Comparison of ENCODE assay signal across 21 cellular contexts in genomic region chr9:136013524-136014034, GRCh38. TPM values are rescaled to one million over a fixed set of nuclear protein-coding genes. Genes with fewer than 3 reads are reported as not detected.
DNase-seq lines count a peak whose midpoint lies in the region; ATAC-seq and TF ChIP-seq lines count a peak whose summit lies in the region.
"Had no signal": no experiment of that assay in that cellular context is flagged by ENCODE, and none has a peak within 500 bp of the region (broad histone marks: within the 10 kb centered on the region; RNA-seq: fewer than 3 reads in every experiment).

No MANE protein-coding gene starts in this region.

- no peak overlapping the region for H3K27ac ChIP-seq in BLaER1 treated with 17β-estradiol and CSF1 and Interleukin-3, amounts not matched to agents 10 nM and 100 nM
- H3K27ac ChIP-seq in gastroesophageal sphincter (peak overlapping the region in 3 of 4 donors; percentile 20 to 77 (median 76)), sigmoid colon (peak overlapping the region in 3 of 4 donors; percentile 5 to 83 (median 74))
- H3K27ac ChIP-seq: VCaP had no signal

- intact Hi-C loops in sigmoid colon (cut with DNase I): loop anchor here (5.0 kb wide), 1 partner anchor 39 kb away; no protein-coding TSS in a partner anchor

- peaks cover 0 to 98% (median 0%) of the 10 kb centered on the region in 11 experiments; a peak in 10 of 22 replicates for H3K36me3 ChIP-seq in BLaER1 treated with 17β-estradiol and CSF1 and Interleukin-3, amounts not matched to agents 10 nM and 100 nM
- no peaks in the 10 kb centered on the region; the same call in 1 of the 2 replicates for H3K36me3 ChIP-seq in H7 (replicated peaks; ENCODE audit: control insufficient read depth, insufficient read depth, low read length)
- peaks cover 0 to 71% of the 10 kb centered on the region in 2 donors for H3K36me3 ChIP-seq in gastroesophageal sphincter
- H3K36me3 ChIP-seq in sigmoid colon: peaks cover 4 to 60% (median 23%) of the 10 kb centered on the region in 4 donors

- H4K20me1 ChIP-seq in BLaER1 treated with 17β-estradiol and CSF1 and Interleukin-3, amounts not matched to agents 10 nM and 100 nM: peaks cover 0 to 100% (median 47%) of the 10 kb centered on the region in 11 experiments; a peak in 14 of 22 replicates

- no peak overlapping the region for H3K9ac ChIP-seq in BLaER1 treated with 17β-estradiol and CSF1 and Interleukin-3, amounts not matched to agents 10 nM and 100 nM

- peak; percentile 36 for DNase-seq in H7
- DNase-seq in sigmoid colon: peak; percentile 48
- no peak for DNase-seq in SIG-M5 (lab: John Stamatoyannopoulos, UW)
- DNase-seq in HT-29 (ENCODE audit: low spot score): no peak
- no peak for DNase-seq in NCI-H146 treated with DMSO at 0.1 percent for 48 hours (lab: John Stamatoyannopoulos, UW; ENCODE audit: unreplicated experiment)
- DNase-seq: activated CD4-positive, alpha-beta T cell treated with anti-CD3 and anti-CD28 coated beads, Interleukin-2, amount 10 ng/mL, durations not matched to agents 7 days and 5 days; activated naive CD4-positive, alpha-beta T cell treated with anti-CD3 and anti-CD28 coated beads, Interleukin-2, amount 10 ng/mL, durations not matched to agents 7 days and 5 days; activated T-cell treated with anti-CD3 and anti-CD28 coated beads, Interleukin-2, amount 50 U/mL, for 4 hours; amniotic stem cell; effector memory CD8-positive, alpha-beta T cell; OCI-M1; stimulated activated CD4-positive, alpha-beta T cell treated with anti-CD3 and anti-CD28 coated beads, Interleukin-1b, Interleukin-23, amount 100 ng/mL, for 48 hours; stimulated activated CD8-positive, alpha-beta memory T cell treated with anti-CD3 and anti-CD28 coated beads, Interleukin-4, amount 100 ng/mL, for 48 hours had no signal

- no peak for ATAC-seq in gastroesophageal sphincter
- ATAC-seq: activated T-cell treated with anti-CD3 and anti-CD28 coated beads, Interleukin-2, amount 50 U/mL, for 4 hours; effector memory CD8-positive, alpha-beta T cell; GM12878; heart left ventricle; psoas muscle had no signal

- TF ChIP-seq POLR2A in gastroesophageal sphincter (IDR thresholded peaks at IDR 0.05) (no peak), sigmoid colon (IDR thresholded peaks at IDR 0.05) (no peak)

- TF ChIP-seq CTCF in gastroesophageal sphincter (IDR thresholded peaks at IDR 0.05) (no peak), sigmoid colon (IDR thresholded peaks at IDR 0.05) (no peak)

- H3K9me3 ChIP-seq in BLaER1 treated with 17β-estradiol and CSF1 and Interleukin-3, amounts not matched to agents 10 nM and 100 nM (replicated peaks in 1 of 11): no peaks in the 10 kb centered on the region
- no peaks in the 10 kb centered on the region for H3K9me3 ChIP-seq in gastroesophageal sphincter
- no peaks in the 10 kb centered on the region for H3K9me3 ChIP-seq in sigmoid colon
- H3K9me3 ChIP-seq: heart left ventricle, psoas muscle had no signal

- peaks cover 21 to 84% (median 68%) of the 10 kb centered on the region in 10 experiments; a peak in 19 of 20 replicates for H3K4me1 ChIP-seq in BLaER1 treated with 17β-estradiol and CSF1 and Interleukin-3, amounts not matched to agents 10 nM and 100 nM
- peaks cover 0 to 90% (median 20%) of the 10 kb centered on the region in 3 donors for H3K4me1 ChIP-seq in gastroesophageal sphincter
- H3K4me1 ChIP-seq in sigmoid colon: peaks cover 0 to 50% (median 42%) of the 10 kb centered on the region in 4 donors

- TF ChIP-seq EP300 in gastroesophageal sphincter (IDR thresholded peaks at IDR 0.05): no peak
- TF ChIP-seq EP300 in sigmoid colon (IDR thresholded peaks at IDR 0.05): no peak

- H3K4me3 ChIP-seq in BLaER1 treated with 17β-estradiol and CSF1 and Interleukin-3, amounts not matched to agents 10 nM and 100 nM: no peak overlapping the region
- H3K4me3 ChIP-seq in H7 (ENCODE audit: insufficient read depth, low read depth, low read length): no peak overlapping the region
- H3K4me3 ChIP-seq in gastroesophageal sphincter: no peak overlapping the region
- no peak overlapping the region for H3K4me3 ChIP-seq in sigmoid colon
- H3K4me3 ChIP-seq: coronary artery, GM12878, heart left ventricle, psoas muscle, skin epidermis had no signal

- 69 to 96% methylated on average over 3 to 4 of the region's 21 CpGs for WGBS in gastroesophageal sphincter (ENCODE audit: low coverage in 1 of 2), 2 donors
- 93 to 95% methylated on average over 21 of the region's 21 CpGs for WGBS in sigmoid colon, 2 donors

- no peaks in the 10 kb centered on the region for H3K27me3 ChIP-seq in BLaER1 treated with 17β-estradiol and CSF1 and Interleukin-3, amounts not matched to agents 10 nM and 100 nM
- H3K27me3 ChIP-seq in H7 (ENCODE audit: control insufficient read depth, insufficient read depth, low read length): no peaks in the 10 kb centered on the region
- H3K27me3 ChIP-seq in gastroesophageal sphincter: no peaks in the 10 kb centered on the region
- no peaks in the 10 kb centered on the region for H3K27me3 ChIP-seq in sigmoid colon
- H3K27me3 ChIP-seq: heart left ventricle had no signal

- H3K4me2 ChIP-seq in BLaER1 treated with 17β-estradiol and CSF1 and Interleukin-3, amounts not matched to agents 10 nM and 100 nM: peak overlapping the region in 8 of 11 experiments; percentile 23 to 80 (median 60); a peak in 12 of 22 replicates

RNA-seq across cellular contexts. Expression of gene UBAC1, which starts 52.4 kb away (rescaled TPM):
- 74.6 and 77.0 TPM in 2 replicates for total RNA-seq in H7 (2014; rRNA removed; shearing (Covaris generic))
- total RNA-seq in gastroesophageal sphincter (10 to 100 TPM; 52.9 to 76.3 (median 63.5) TPM), sigmoid colon (10 to 100 TPM; 57.4 to 80.9 (median 67.3) TPM)
- 10 to 100 TPM; 60.8 to 76.3 (median 71.8) TPM for polyA plus RNA-seq in sigmoid colon
- 53.0 and 60.4 TPM in 2 replicates for total RNA-seq in HT-29 (2014; rRNA removed; shearing (Covaris generic))

Comparison
In these comparisons a context has a peak if more than half of its experiments do, and no peak if none do; other contexts are left out.
1. H3K27ac ChIP-seq: peak in gastroesophageal sphincter (3 of 4) and sigmoid colon (3 of 4); none in BLaER1 treated with 17β-estradiol and CSF1 and Interleukin-3, amounts not matched to agents 10 nM and 100 nM (0 of 11).
2. DNase-seq: peak in H7 (single experiment) and sigmoid colon (single experiment); none in SIG-M5 (single experiment), HT-29 (single experiment) and NCI-H146 treated with DMSO at 0.1 percent for 48 hours (single experiment).